18 cellular contexts compared by ENCODE assay signal in the genomic region with DNA sequence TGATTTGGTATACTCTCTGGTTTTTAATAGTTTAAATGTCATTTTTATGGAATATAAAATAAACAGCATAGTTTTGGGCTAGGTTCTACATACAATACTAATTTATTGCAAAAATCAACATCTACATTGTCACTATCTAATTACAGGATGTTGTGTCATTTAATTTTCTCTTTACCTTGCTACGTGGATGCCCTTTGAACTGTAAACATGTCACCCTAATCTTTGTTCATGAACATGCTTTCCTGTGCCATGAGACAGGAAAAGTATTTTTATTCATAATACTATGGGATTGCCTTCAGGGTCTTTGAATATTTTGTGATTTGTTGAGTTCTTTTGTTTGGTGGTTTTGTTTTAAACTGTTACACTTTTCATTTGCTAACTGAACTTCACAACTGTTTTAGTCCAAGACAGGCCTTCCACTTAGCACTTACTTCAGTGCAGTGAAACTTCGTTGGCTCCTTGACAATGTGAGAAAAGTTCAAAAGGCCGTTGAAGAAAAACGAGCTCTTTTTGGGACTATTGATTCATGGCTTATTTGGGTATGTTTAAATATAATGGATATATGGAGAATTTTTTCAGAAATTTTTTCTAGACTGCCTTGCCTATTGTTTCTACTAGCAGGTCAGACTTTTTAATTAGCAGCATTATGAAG. TPM values are rescaled to one million over a fixed set of nuclear protein-coding genes. Genes with fewer than 3 reads are reported as not detected.
DNase-seq lines count a peak whose midpoint lies in the region; ATAC-seq, FAIRE-seq and TF ChIP-seq lines count a peak whose summit lies in the region.
"Had no signal": no experiment of that assay in that cellular context is flagged by ENCODE, and none has a peak within 500 bp of the region (broad histone marks: within the 10 kb centered on the region; RNA-seq: fewer than 3 reads in every experiment).

No MANE protein-coding gene starts in this region.

- H3K36me3 ChIP-seq in HepG2 (replicated peaks in 1 of 2; ENCODE audit: control insufficient read depth in 1 of 2, insufficient read depth in 2 of 2, low read length in 2 of 2) (peaks cover 3 to 37% of the 10 kb centered on the region in 2 experiments; a peak in 4 of 5 replicates), neutrophil (peaks cover 62% of the 10 kb centered on the region), Caco-2 (ENCODE audit: control insufficient read depth, insufficient read depth, low read length) (no peaks in the 10 kb centered on the region)

- in situ Hi-C loops in HepG2 (cut with HindIII; ENCODE audit: extremely low pct_ligation_motif_present, low pct_unique_long_range_greater_than_20kb) (no loop called here), ACHN (cut with HindIII; ENCODE audit: low pct_ligation_motif_present, low pct_unique_long_range_greater_than_20kb, low sequenced_read_pairs) (no loop called here)

- H4K20me1 ChIP-seq in HepG2 (ENCODE audit: insufficient read depth, low read length) = no peaks in the 10 kb centered on the region

- H3K4me3 ChIP-seq in HepG2 (replicated peaks in 1 of 3; ENCODE audit: insufficient read depth in 1 of 3, low read depth in 2 of 3, low read length in 3 of 3) (no peak overlapping the region), neutrophil (ENCODE audit: low read depth in 1 of 2, low read length in 1 of 2) (no peak overlapping the region), Caco-2 (ENCODE audit: low read depth, low read length) (no peak overlapping the region)
- H3K4me3 ChIP-seq: HAP-1, K562 had no signal

- CTCF ChIA-PET in HepG2 (lab: Yijun Ruan, JAX; ENCODE audit: low intra/inter-chr PET ratio, low total read pairs) (no interaction called here), Caco-2 (lab: Charles Lee) (no interaction called here)

- WGBS in HepG2 (ENCODE audit: low lambda C conversion rate) = 27% methylated on average over 4 of the region's 4 CpGs

- no peak for TF ChIP-seq CTCF in HepG2 (CRISPR knock-in tag; IDR thresholded peaks at IDR 0.05)
- no peak for TF ChIP-seq CTCF in neutrophil (IDR thresholded peaks at IDR 0.05)
- TF ChIP-seq CTCF in Caco-2 (IDR thresholded peaks at IDR 0.05; ENCODE audit: insufficient read depth in 1 of 2, low read depth in 1 of 2, low read length in 1 of 2, severe bottlenecking in 1 of 2, unreplicated experiment in 1 of 2) = no peak

- DNase-seq in HepG2 (ENCODE audit: low spot score) = peak; percentile 47
- no peak for DNase-seq in NCI-H1105 (lab: John Stamatoyannopoulos, UW)
- no peak for DNase-seq in Caco-2
- no peak for DNase-seq in ACHN
- DNase-seq: 8988T; AML-193; CD4-positive, alpha-beta T cell; IMR-90 had no signal

- no peak for TF ChIP-seq RAD21 in HepG2 (CRISPR knock-in tag; IDR thresholded peaks at IDR 0.05)

- H3K79me2 ChIP-seq in HepG2 (ENCODE audit: insufficient read depth, low read length) = no peaks in the 10 kb centered on the region

- FAIRE-seq in A204.1 (lab: Jason Lieb, UNC) (peak; percentile 6), colon (lab: Jason Lieb, UNC) (peak; percentile 21), HepG2 (lab: Jason Lieb, UNC) (no peak)
- FAIRE-seq: G401.6, GM12891, GM19239, K562 had no signal

- H3K27ac Mint-ChIP-seq in Caco-2 (ENCODE audit: unreplicated experiment) = no peak overlapping the region
- H3K27ac Mint-ChIP-seq: CD4-positive, alpha-beta T cell had no signal

- ATAC-seq in HepG2 (0 out of 3 replicates have a peak, but pooled peaks have one; percentile 35), HG03442 (IDR thresholded peaks at IDR 0.05; ENCODE audit: unreplicated experiment) (no peak)
- ATAC-seq: K562 had no signal

- no peak overlapping the region for H3K9ac ChIP-seq in HepG2 (ENCODE audit: insufficient read depth, low read depth, low read length)

- H3K27me3 ChIP-seq in HepG2 (ENCODE audit: control insufficient read depth in 1 of 2, insufficient read depth in 2 of 2, low read length in 2 of 2) = no peaks in the 10 kb centered on the region
- no peaks in the 10 kb centered on the region for H3K27me3 ChIP-seq in neutrophil
- H3K27me3 ChIP-seq in Caco-2 (replicated peaks; ENCODE audit: control insufficient read depth, insufficient read depth, low read length) = no peaks in the 10 kb centered on the region

- no peak overlapping the region for H3K4me3 Mint-ChIP-seq in Caco-2 (ENCODE audit: unreplicated experiment)
- H3K4me3 Mint-ChIP-seq: CD4-positive, alpha-beta T cell had no signal

- H3K4me2 ChIP-seq in HepG2 (ENCODE audit: low read depth, low read length) = no peak overlapping the region

- no peaks in the 10 kb centered on the region for H3K9me3 Mint-ChIP-seq in Caco-2 (ENCODE audit: unreplicated experiment)
- H3K9me3 Mint-ChIP-seq: CD4-positive, alpha-beta T cell had no signal

- intact Hi-C loops in HepG2 (cut with micrococcal nuclease; ENCODE audit: unreplicated experiment) (no loop called here), Caco-2 (cut with micrococcal nuclease; ENCODE audit: unreplicated experiment) (no loop called here)

- POLR2A ChIA-PET in HepG2 (lab: Yijun Ruan, JAX) (interaction anchor here (0.6 to 1.8 kb wide), 3 partner anchors 44 to 53 kb away, joined by 3 to 6 read pairs (median 4); no protein-coding TSS in a partner anchor), Caco-2 (lab: Charles Lee) (no interaction called here)

- H3K9me3 ChIP-seq in HepG2 (ENCODE audit: low read length) (no peaks in the 10 kb centered on the region), neutrophil (no peaks in the 10 kb centered on the region), Caco-2 (no peaks in the 10 kb centered on the region)
- H3K9me3 ChIP-seq: HAP-1 had no signal

- TF ChIP-seq POLR2A in HepG2 (IDR thresholded peaks at IDR 0.05; ENCODE audit: insufficient read depth in 1 of 2, low read depth in 2 of 2, low read length in 2 of 2) = no peak

- no peak overlapping the region for H2AFZ ChIP-seq in HepG2 (ENCODE audit: low read length)

- H3K27ac ChIP-seq in HepG2 (ENCODE audit: extremely low read length, insufficient read depth, low read length) = peak overlapping the region; percentile 59
- peak overlapping the region; percentile 15 for H3K27ac ChIP-seq in neutrophil
- H3K27ac ChIP-seq: C4-2B had no signal

- H3K4me1 Mint-ChIP-seq in Caco-2 (ENCODE audit: low read depth, unreplicated experiment) = no peaks in the 10 kb centered on the region

- no peaks in the 10 kb centered on the region for H3K36me3 Mint-ChIP-seq in Caco-2 (ENCODE audit: insufficient read depth, unreplicated experiment)

- H3K27me3 Mint-ChIP-seq in Caco-2 (ENCODE audit: insufficient read depth, unreplicated experiment) = no peaks in the 10 kb centered on the region
- H3K27me3 Mint-ChIP-seq: CD4-positive, alpha-beta T cell had no signal

- H3K4me1 ChIP-seq in HepG2 (ENCODE audit: insufficient read depth, low read length) (peaks cover 40% of the 10 kb centered on the region), neutrophil (ENCODE audit: control insufficient read depth in 1 of 2, insufficient read depth in 1 of 2, low read depth in 1 of 2, low read length in 1 of 2) (no peaks in the 10 kb centered on the region), Caco-2 (no peaks in the 10 kb centered on the region)

- BruUV-seq in HepG2 (replicated peaks; lab: Mats Ljungman, UMichigan) = no TSS peak
- no TSS peak for BruUV-seq in Caco-2 (replicated peaks; lab: Mats Ljungman, UMichigan)

- peak in 1 of 2 experiments; percentile 62; a peak in 2 of 4 replicates for TF ChIP-seq EP300 in HepG2 (IDR thresholded peaks at IDR 0.05; ENCODE audit: low read depth in 2 of 2, low read length in 2 of 2)
- TF ChIP-seq EP300 in HepG2 (CRISPR knock-in tag; IDR thresholded peaks at IDR 0.05; ENCODE audit: borderline replicate concordance) = no peak

TF ChIP-seq in HepG2, 621 proteins besides CTCF, POLR2A, EP300 and RAD21 (continues in another document):
- no peak for TF ChIP-seq GPN1 (CRISPR knock-in tag; IDR thresholded peaks at IDR 0.05; ENCODE audit: borderline replicate concordance)
- TF ChIP-seq ZNF556 (CRISPR knock-in tag; IDR thresholded peaks at IDR 0.05; ENCODE audit: borderline replicate concordance) = no peak

RNA-seq across cellular contexts. Expression of gene GK, which starts 40.9 kb away (rescaled TPM):
- 64.2 and 91.1 TPM in 2 replicates for total RNA-seq in HepG2 (2016; rRNA removed; fragmentation: Illumina TruSeq; extraction: Trizol)
- total RNA-seq in HepG2 (2016; cell fraction: cytosol; rRNA removed; fragmentation: Illumina TruSeq; extraction: Trizol; ENCODE audit: low read depth) = 8.4 and 10.9 TPM in 2 replicates
- 66.0 and 90.6 TPM in 2 replicates for total RNA-seq in HepG2 (2016; cell fraction: insoluble cytoplasmic fraction; rRNA removed; fragmentation: Illumina TruSeq; extraction: Trizol)
- total RNA-seq in HepG2 (2016; cell fraction: membrane; rRNA removed; fragmentation: Illumina TruSeq; extraction: Trizol) = 16.0 and 19.5 TPM in 2 replicates
- 61.7 and 67.1 TPM in 2 replicates for total RNA-seq in HepG2 (2016; cell fraction: nucleus; rRNA removed; fragmentation: Illumina TruSeq; extraction: Trizol)
- 265 and 274 TPM in 2 replicates for polyA plus RNA-seq in HepG2 (2011; rRNA removed)
- polyA plus RNA-seq in HepG2 (2011; cell fraction: cytosol; rRNA removed) = 91.6 and 146 TPM in 2 replicates
- polyA plus RNA-seq in HepG2 (2011; cell fraction: nucleus; rRNA removed) = 267 and 310 TPM in 2 replicates
- polyA plus RNA-seq in HepG2 (2012) = 133 and 173 TPM in 2 replicates
- polyA plus RNA-seq in HepG2 (2016; cell fraction: cytosol; fragmentation: Illumina TruSeq; extraction: Trizol; ENCODE audit: low read depth) = 4.9 and 5.5 TPM in 2 replicates
- polyA plus RNA-seq in HepG2 (2016; cell fraction: insoluble cytoplasmic fraction; fragmentation: Illumina TruSeq; extraction: Trizol; ENCODE audit: low read depth) = 71.8 and 74.5 TPM in 2 replicates
- polyA plus RNA-seq in HepG2 (2016; cell fraction: membrane; fragmentation: Illumina TruSeq; extraction: Trizol; ENCODE audit: low read depth) = 8.3 and 9.0 TPM in 2 replicates
- polyA plus RNA-seq in HepG2 (2016; cell fraction: nucleus; fragmentation: Illumina TruSeq; extraction: Trizol; ENCODE audit: insufficient read depth, low read depth) = 71.3 and 81.0 TPM in 2 replicates
- 11.6 and 131 TPM in 2 replicates for polyA minus RNA-seq in HepG2 (2011; rRNA and poly(A)+ RNA removed; ENCODE audit: low replicate concordance)
- polyA minus RNA-seq in HepG2 (2011; cell fraction: cytosol; rRNA and poly(A)+ RNA removed) = 129 and 164 TPM in 2 replicates
- 724 and 744 TPM in 2 replicates for polyA minus RNA-seq in HepG2 (2011; cell fraction: nucleus; rRNA and poly(A)+ RNA removed)
- total RNA-seq in Caco-2 (2022) = 5.6 and 6.5 TPM in 2 replicates
